ENCODE assay signal across 8 cellular contexts in the genomic region with DNA sequence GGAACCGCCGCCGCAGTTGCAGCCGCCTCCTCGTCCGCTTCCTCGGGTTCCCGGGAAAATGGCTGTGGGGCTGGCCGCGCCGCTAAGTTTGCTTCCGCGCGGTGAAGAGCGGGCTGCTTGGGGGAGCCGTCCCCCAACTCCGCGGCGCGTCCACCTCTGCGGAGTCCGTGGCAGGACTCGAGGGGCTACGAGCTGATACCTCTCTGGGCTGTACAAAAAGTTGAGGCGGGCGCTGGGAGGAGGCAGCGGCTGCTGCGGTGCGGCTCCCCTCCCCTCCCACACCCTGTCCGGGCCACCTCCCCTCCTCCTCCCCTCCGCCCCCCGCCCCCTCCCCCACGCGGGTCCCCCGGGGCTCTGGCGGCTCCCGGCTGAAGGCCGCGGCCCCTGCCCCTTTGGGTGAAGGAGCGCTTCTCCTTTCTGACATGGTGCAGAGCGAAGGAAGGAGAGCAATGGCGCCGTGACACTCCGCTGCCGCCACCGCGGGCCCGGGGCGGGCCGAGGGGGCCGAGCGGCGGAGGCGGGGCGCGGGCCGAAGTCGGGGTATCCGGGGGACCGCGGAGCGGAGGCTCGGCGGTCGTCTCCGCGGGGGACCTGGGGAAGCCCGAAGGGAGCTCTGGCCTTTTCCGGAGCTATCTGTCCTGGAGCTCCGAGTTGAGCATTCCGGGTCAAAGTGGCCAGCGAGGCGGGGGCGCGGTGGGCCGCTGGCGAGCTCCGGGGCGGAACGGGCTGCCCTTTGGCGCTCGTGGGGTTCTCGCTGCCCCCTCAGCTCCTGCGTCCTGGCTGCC. TPM values are rescaled to one million over a fixed set of nuclear protein-coding genes. Genes with fewer than 3 reads are reported as not detected.
DNase-seq lines count a peak whose midpoint lies in the region; ATAC-seq, FAIRE-seq and TF ChIP-seq lines count a peak whose summit lies in the region.

No MANE protein-coding gene starts in this region.

- ATAC-seq in heart left ventricle (peak in 3 of 4 donors; percentile 12 to 48 (median 35)), pancreas (peak; percentile 21 to 50 (median 39)), GM19328 (IDR thresholded peaks at IDR 0.05; ENCODE audit: unreplicated experiment) (no peak)

- peaks cover 14% of the 10 kb centered on the region for H3K36me3 ChIP-seq in CD8-positive, alpha-beta memory T cell (ENCODE audit: insufficient read depth, low read length)
- H3K36me3 ChIP-seq in GM23248 (ENCODE audit: low read depth) = peaks cover 14% of the 10 kb centered on the region
- H3K36me3 ChIP-seq in heart left ventricle = peaks cover 0 to 45% (median 38%) of the 10 kb centered on the region in 9 donors
- peaks cover 0 to 3% (median 0%) of the 10 kb centered on the region in 3 donors for H3K36me3 ChIP-seq in pancreas

- H3K4me1 ChIP-seq in CD8-positive, alpha-beta memory T cell (ENCODE audit: insufficient read depth, low read length) = peaks cover 41% of the 10 kb centered on the region
- H3K4me1 ChIP-seq in GM23248 (ENCODE audit: insufficient read depth) = peaks cover 17% of the 10 kb centered on the region; the same call in 1 of the 2 replicates
- H3K4me1 ChIP-seq in heart left ventricle = peaks cover 10 to 52% (median 36%) of the 10 kb centered on the region in 12 donors
- H3K4me1 ChIP-seq in pancreas = peaks cover 10 to 25% (median 16%) of the 10 kb centered on the region in 3 donors

- H3K9me3 Mint-ChIP-seq in CD8-positive, alpha-beta memory T cell = no peaks in the 10 kb centered on the region
- no peaks in the 10 kb centered on the region for H3K9me3 Mint-ChIP-seq in activated naive CD8-positive, alpha-beta T cell (ENCODE audit: low read depth)

- H3K9me3 ChIP-seq in CD8-positive, alpha-beta memory T cell (ENCODE audit: low read length) = no peaks in the 10 kb centered on the region
- H3K9me3 ChIP-seq in GM23248 (ENCODE audit: low read depth) = no peaks in the 10 kb centered on the region
- no peaks in the 10 kb centered on the region for H3K9me3 ChIP-seq in heart left ventricle
- H3K9me3 ChIP-seq in pancreas = no peaks in the 10 kb centered on the region

- H3K4me3 Mint-ChIP-seq in CD8-positive, alpha-beta memory T cell = peak overlapping the region; percentile 93 to 99 (median 98)
- peak overlapping the region; percentile 99 for H3K4me3 Mint-ChIP-seq in activated naive CD8-positive, alpha-beta T cell

- H3K4me2 ChIP-seq in GM23248 (ENCODE audit: unreplicated experiment) = peak overlapping the region; percentile 94

- peak overlapping the region in 7 of 8 donors; percentile 88 to 97 (median 95) for H3K27ac Mint-ChIP-seq in CD8-positive, alpha-beta memory T cell
- no peak overlapping the region for H3K27ac Mint-ChIP-seq in activated naive CD8-positive, alpha-beta T cell

- peak overlapping the region; percentile 72 for H3K4me3 ChIP-seq in CD8-positive, alpha-beta memory T cell (ENCODE audit: low read length)
- H3K4me3 ChIP-seq in GM23248 = peak overlapping the region; percentile 90
- peak overlapping the region; percentile 70 to 100 (median 94) for H3K4me3 ChIP-seq in heart left ventricle
- H3K4me3 ChIP-seq in pancreas = peak overlapping the region; percentile 87 to 99 (median 92)

- TF ChIP-seq POLR2A in heart left ventricle (IDR thresholded peaks at IDR 0.05) = no peak

- peaks cover 46 to 67% (median 62%) of the 10 kb centered on the region in 3 donors for H3K4me1 Mint-ChIP-seq in CD8-positive, alpha-beta memory T cell
- peaks cover 54% of the 10 kb centered on the region for H3K4me1 Mint-ChIP-seq in activated naive CD8-positive, alpha-beta T cell (ENCODE audit: low read depth)

- H4K20me1 ChIP-seq in GM23248 (ENCODE audit: insufficient read depth) = 0 out of 2 replicates have a peak, but pooled peaks cover 7% of the 10 kb centered on the region

- no peaks in the 10 kb centered on the region for H3K9me2 ChIP-seq in GM23248 (ENCODE audit: insufficient read depth)

- no peak for FAIRE-seq in pancreas (lab: Jason Lieb, UNC)

- peaks cover 18% of the 10 kb centered on the region for H3F3A ChIP-seq in GM23248 (ENCODE audit: insufficient read depth)

- H2AFZ ChIP-seq in GM23248 = peak overlapping the region; percentile 90

- in situ Hi-C loops in GM23248 (cut with MboI) = no loop called here

- POLR2A ChIA-PET in CD8-positive, alpha-beta memory T cell (lab: Charles Lee) = interaction anchor here (0.8 to 2.9 kb wide), 11 partner anchors 10 to 129 kb away, joined by 3 to 37 read pairs (median 7); a partner anchor contains a TSS

- H3K27me3 Mint-ChIP-seq in CD8-positive, alpha-beta memory T cell = peaks cover 0 to 1% of the 10 kb centered on the region in 2 donors
- no peaks in the 10 kb centered on the region for H3K27me3 Mint-ChIP-seq in activated naive CD8-positive, alpha-beta T cell

- peak overlapping the region; percentile 80 for H3K9ac ChIP-seq in GM23248

- CTCF ChIA-PET in CD8-positive, alpha-beta memory T cell (lab: Charles Lee) = interaction anchor here (1.0 to 3.5 kb wide), 5 partner anchors 18 to 127 kb away, joined by 4 to 9 read pairs (median 6); a partner anchor contains a TSS

- H3K36me3 Mint-ChIP-seq in CD8-positive, alpha-beta memory T cell = peaks cover 3 to 51% (median 7%) of the 10 kb centered on the region in 3 donors
- peaks cover 8% of the 10 kb centered on the region for H3K36me3 Mint-ChIP-seq in activated naive CD8-positive, alpha-beta T cell

- no peak for TF ChIP-seq CTCF in heart left ventricle (IDR thresholded peaks at IDR 0.05)
- TF ChIP-seq CTCF in pancreas (IDR thresholded peaks at IDR 0.05) = no peak

- 1 to 2% methylated on average over 58 to 67 of the region's 84 CpGs for WGBS in GM23248 (ENCODE audit: low coverage in 1 of 2, low lambda C conversion rate in 2 of 2, missing lambda C conversion rate in 2 of 2), 2 experiments
- 0 to 1% (median 0%) methylated on average over 8 to 84 of the region's 84 CpGs for WGBS in heart left ventricle, 4 donors
- 0 to 1% methylated on average over 48 to 83 of the region's 84 CpGs for WGBS in pancreas, 2 donors

- DNase-seq in CD8-positive, alpha-beta memory T cell = peak; percentile 28 to 64 (median 34)
- DNase-seq in GM23248 (peak; percentile 55), RPMI7951 (ENCODE audit: low read depth) (peak; percentile 1), heart left ventricle (peak; percentile 33 to 71 (median 48)), pancreas (peak; percentile 13 to 77 (median 52)), NCI-H2029 (lab: John Stamatoyannopoulos, UW) (no peak)

- H3K27me3 ChIP-seq in CD8-positive, alpha-beta memory T cell (ENCODE audit: insufficient read depth, low read length, poor library complexity, severe bottlenecking) = no peaks in the 10 kb centered on the region
- no peaks in the 10 kb centered on the region for H3K27me3 ChIP-seq in GM23248 (replicated peaks; ENCODE audit: insufficient read depth)
- no peaks in the 10 kb centered on the region for H3K27me3 ChIP-seq in heart left ventricle
- H3K27me3 ChIP-seq in pancreas = no peaks in the 10 kb centered on the region

- intact Hi-C loops in heart left ventricle (cut with DNase I) = loop anchor here in 8 of 10 donors (1.0 to 10.0 kb wide), 5 partner anchors 54 to 62 kb away; a partner anchor contains a TSS
- intact Hi-C loops in pancreas (cut with DNase I) = loop anchor here in 1 of 3 donors (10.0 kb wide), 1 partner anchor 54 kb away; a partner anchor contains a TSS

- H3K79me2 ChIP-seq in GM23248 (ENCODE audit: insufficient read depth) = peaks cover 83% of the 10 kb centered on the region

- peak overlapping the region; percentile 81 for H3K27ac ChIP-seq in CD8-positive, alpha-beta memory T cell (ENCODE audit: low read depth, low read length)
- H3K27ac ChIP-seq in GM23248 = peak overlapping the region; percentile 55
- peak overlapping the region; percentile 79 to 96 (median 94) for H3K27ac ChIP-seq in heart left ventricle
- peak overlapping the region; percentile 86 to 96 (median 94) for H3K27ac ChIP-seq in pancreas

RNA-seq across cellular contexts. Expression of a gene that starts 0.7 kb away (rescaled TPM):
- 10 to 100 TPM; 19.6 to 20.4 TPM for total RNA-seq in CD8-positive, alpha-beta memory T cell
- polyA plus RNA-seq in CD8-positive, alpha-beta memory T cell = 38.3 TPM
- total RNA-seq in GM23248 (2014; rRNA removed; shearing (Covaris generic)) = 3.2 and 5.7 TPM in 2 replicates
- 13.7 and 17.3 TPM in 2 replicates for polyA plus RNA-seq in GM23248 (2016; fragmentation: Nextera tagmentation; extraction: Ambion mirVana)
- total RNA-seq in RPMI7951 (2014; rRNA removed; shearing (Covaris generic)) = 4.3 and 5.9 TPM in 2 replicates
- total RNA-seq in heart left ventricle = 10 to 100 TPM in 8 of 9 donors, 1 to 10 TPM in 1; 7.0 to 23.1 (median 16.0) TPM
- 10 to 100 TPM in 1 of 2 donors, 1 to 10 TPM in 1; 5.6 to 11.7 TPM for polyA plus RNA-seq in heart left ventricle
- total RNA-seq in pancreas = 10 to 100 TPM in 4 of 6 donors, 1 to 10 TPM in 2; 8.7 to 20.2 (median 13.5) TPM
- 1 to 10 TPM; 5.5 to 6.0 TPM for polyA plus RNA-seq in pancreas

RNA-seq across cellular contexts. Expression of a gene that starts 54.4 kb away (rescaled TPM):
- total RNA-seq in CD8-positive, alpha-beta memory T cell = 100 to 1,000 TPM; 334 to 343 TPM
- polyA plus RNA-seq in CD8-positive, alpha-beta memory T cell = 150 TPM
- 46.2 and 54.0 TPM in 2 replicates for total RNA-seq in GM23248 (2014; rRNA removed; shearing (Covaris generic))
- polyA plus RNA-seq in GM23248 (2016; fragmentation: Nextera tagmentation; extraction: Ambion mirVana) (182 and 183 TPM in 2 replicates), heart left ventricle (100 to 1,000 TPM; 206 to 208 TPM), pancreas (10 to 100 TPM; 66.3 to 74.7 TPM)
- total RNA-seq in RPMI7951 (2014; rRNA removed; shearing (Covaris generic)) = 215 and 218 TPM in 2 replicates
- total RNA-seq in heart left ventricle (100 to 1,000 TPM; 121 to 232 (median 155) TPM), pancreas (10 to 100 TPM; 40.0 to 67.8 (median 58.4) TPM)
